22 cellular contexts compared by ENCODE assay signal in the genomic region with DNA sequence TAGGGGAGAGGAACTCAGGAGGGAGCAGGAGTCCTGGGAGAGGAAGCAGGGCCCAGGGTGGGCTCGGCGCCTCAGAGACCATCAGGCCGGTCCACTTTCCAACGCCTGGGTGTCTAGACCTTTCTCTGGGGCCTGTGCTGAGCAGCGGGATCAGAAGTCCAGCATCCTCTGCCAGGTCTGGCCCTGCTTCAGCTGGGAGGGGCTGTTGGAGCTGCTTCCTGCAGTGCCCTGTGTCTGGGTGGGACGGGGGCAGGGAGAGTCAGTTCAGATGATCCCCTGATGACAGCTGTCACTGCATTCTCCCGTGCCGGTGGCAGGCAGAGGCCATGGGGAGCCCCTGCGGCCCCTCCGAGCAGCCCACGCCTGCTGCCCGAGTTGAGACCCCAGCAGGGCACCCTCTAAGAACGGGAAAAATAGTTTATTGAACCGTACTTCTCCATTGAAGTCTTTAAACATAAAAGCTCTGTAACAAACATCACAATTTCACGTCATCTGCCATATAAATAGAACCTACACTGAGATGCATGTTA. TPM values are rescaled to one million over a fixed set of nuclear protein-coding genes. Genes with fewer than 3 reads are reported as not detected.
DNase-seq lines count a peak whose midpoint lies in the region; ATAC-seq, FAIRE-seq and TF ChIP-seq lines count a peak whose summit lies in the region.
"Had no signal": no experiment of that assay in that cellular context is flagged by ENCODE, and none has a peak within 500 bp of the region (broad histone marks: within the 10 kb centered on the region; RNA-seq: fewer than 3 reads in every experiment).

No MANE protein-coding gene starts in this region.

- no peaks in the 10 kb centered on the region for H3K4me1 Mint-ChIP-seq in T-helper 1 cell treated with Interleukin-12 subunit alpha and Interleukin-12 subunit beta and Interleukin-4 antibody, amounts not matched to agents 30 μg/mL and 1 μg/mL, for 36 hours (ENCODE audit: low read depth)
- H3K4me1 Mint-ChIP-seq: activated naive CD8-positive, alpha-beta T cell treated with anti-CD3 and anti-CD28 coated beads, Interleukin-2, amount 50 U/mL, for 24 hours had no signal

- H4K20me1 ChIP-seq in GM12878 (ENCODE audit: control insufficient read depth, insufficient read depth), result no peaks in the 10 kb centered on the region

- H3K9ac ChIP-seq in GM12878 (ENCODE audit: control insufficient read depth, insufficient read depth, low read length), result no peak overlapping the region

- RAD21 ChIA-PET in GM12878 (lab: Charles Lee; ENCODE audit: unreplicated experiment), result interaction anchor here (1.3 to 1.9 kb wide), 5 partner anchors 20 to 288 kb away, joined by 3 to 10 read pairs (median 4); no protein-coding TSS in a partner anchor

- TF ChIP-seq RAD21 in GM12878 (IDR thresholded peaks at IDR 0.05; ENCODE audit: insufficient read depth, low read depth, low read length), result no peak

- TF ChIP-seq POLR2A in GM12878 (IDR thresholded peaks at IDR 0.05; ENCODE audit: low read depth, low read length), result no peak

- peak; percentile 7; the same call in 2 of the 3 replicates for ATAC-seq in GM12878
- peak; percentile 19 to 53 for ATAC-seq in right cardiac atrium
- no peak for ATAC-seq in GM18909 (IDR thresholded peaks at IDR 0.05; ENCODE audit: poor library complexity, unreplicated experiment)

- H3K79me2 ChIP-seq in GM12878 (ENCODE audit: control insufficient read depth, insufficient read depth, low read length), result no peaks in the 10 kb centered on the region

- no peaks in the 10 kb centered on the region for H3K9me3 ChIP-seq in GM12878 (replicated peaks; ENCODE audit: control insufficient read depth, insufficient read depth, low read length)
- H3K9me3 ChIP-seq in right cardiac atrium (ENCODE audit: control insufficient read depth, low read length), result no peaks in the 10 kb centered on the region
- H3K9me3 ChIP-seq in small intestine (ENCODE audit: control insufficient read depth, low read depth), result no peaks in the 10 kb centered on the region
- H3K9me3 ChIP-seq in effector memory CD4-positive, alpha-beta T cell (ENCODE audit: control insufficient read depth, low read length), result no peaks in the 10 kb centered on the region
- H3K9me3 ChIP-seq: body of pancreas, esophagus muscularis mucosa had no signal

- CTCF ChIA-PET in GM12878 (lab: Yijun Ruan, JAX), result interaction anchor here (1.3 to 5.2 kb wide), 4 partner anchors 13 to 376 kb away, joined by 3 to 30 read pairs (median 6); no protein-coding TSS in a partner anchor

- 53% methylated on average over 15 of the region's 15 CpGs for WGBS in GM12878 (ENCODE audit: insufficient coverage, insufficient replicate concordance, low lambda C conversion rate, missing lambda C conversion rate)
- 63% methylated on average over 15 of the region's 15 CpGs for WGBS in right cardiac atrium
- WGBS in small intestine, 3 donors, result 72 to 78% (median 72%) methylated on average over 15 of the region's 15 CpGs

- BruUV-seq in GM12878 (replicated peaks; lab: Mats Ljungman, UMichigan), result no TSS peak

- no peaks in the 10 kb centered on the region for H3K4me1 ChIP-seq in GM12878 (ENCODE audit: control insufficient read depth, insufficient read depth, low read length)
- H3K4me1 ChIP-seq in right cardiac atrium (ENCODE audit: control insufficient read depth, insufficient read depth, low read length), result no peaks in the 10 kb centered on the region
- H3K4me1 ChIP-seq in small intestine (ENCODE audit: control insufficient read depth in 2 of 2, insufficient read depth in 1 of 2, low read depth in 1 of 2, low read length in 1 of 2), result no peaks in the 10 kb centered on the region
- H3K4me1 ChIP-seq in effector memory CD4-positive, alpha-beta T cell (ENCODE audit: control insufficient read depth, insufficient read depth, low read length, poor library complexity, severe bottlenecking), result peaks cover 3% of the 10 kb centered on the region
- H3K4me1 ChIP-seq: body of pancreas had no signal

- H3K27ac ChIP-seq in GM12878 (ENCODE audit: control insufficient read depth, insufficient read depth) (no peak overlapping the region), right cardiac atrium (ENCODE audit: low read length) (no peak overlapping the region), small intestine (ENCODE audit: low read depth in 1 of 2, low read length in 1 of 2) (no peak overlapping the region)
- no peak overlapping the region for H3K27ac ChIP-seq in effector memory CD4-positive, alpha-beta T cell (ENCODE audit: insufficient read depth, low read length, poor library complexity, severe bottlenecking)
- H3K27ac ChIP-seq: body of pancreas, esophagus muscularis mucosa had no signal

- H3K4me3 ChIP-seq in GM12878 (no peak overlapping the region), right cardiac atrium (ENCODE audit: low read length) (no peak overlapping the region), small intestine (ENCODE audit: low read depth in 1 of 2, low read length in 2 of 2) (no peak overlapping the region)
- no peak overlapping the region for H3K4me3 ChIP-seq in effector memory CD4-positive, alpha-beta T cell (ENCODE audit: insufficient read depth, low read depth, low read length, poor library complexity, severe bottlenecking)
- H3K4me3 ChIP-seq: body of pancreas, esophagus muscularis mucosa, smooth muscle cell had no signal

- H3K36me3 Mint-ChIP-seq in T-helper 1 cell treated with Interleukin-12 subunit alpha and Interleukin-12 subunit beta and Interleukin-4 antibody, amounts not matched to agents 30 μg/mL and 1 μg/mL, for 36 hours (ENCODE audit: low read depth), result peaks cover 4% of the 10 kb centered on the region

- H3K27me3 Mint-ChIP-seq in T-helper 1 cell treated with Interleukin-12 subunit alpha and Interleukin-12 subunit beta and Interleukin-4 antibody, amounts not matched to agents 30 μg/mL and 1 μg/mL, for 36 hours (ENCODE audit: low read depth), result no peaks in the 10 kb centered on the region
- H3K27me3 Mint-ChIP-seq: activated CD4-positive, alpha-beta T cell treated with anti-CD3 and anti-CD28 coated beads for 36 hours; activated naive CD8-positive, alpha-beta T cell treated with anti-CD3 and anti-CD28 coated beads, Interleukin-2, amount 50 U/mL, for 24 hours; progenitor cell of endocrine pancreas; type B pancreatic cell had no signal

- peak overlapping the region; percentile 19 for H3K27ac Mint-ChIP-seq in T-helper 1 cell treated with Interleukin-12 subunit alpha and Interleukin-12 subunit beta and Interleukin-4 antibody, amounts not matched to agents 30 μg/mL and 1 μg/mL, for 36 hours
- H3K27ac Mint-ChIP-seq: activated CD4-positive, alpha-beta T cell treated with anti-CD3 and anti-CD28 coated beads for 36 hours; activated naive CD8-positive, alpha-beta T cell treated with anti-CD3 and anti-CD28 coated beads, Interleukin-2, amount 50 U/mL, for 24 hours; progenitor cell of endocrine pancreas; type B pancreatic cell had no signal

- no peak overlapping the region for H3K4me2 ChIP-seq in GM12878 (ENCODE audit: control insufficient read depth, insufficient read depth)
- H3K4me2 ChIP-seq: smooth muscle cell had no signal

- FAIRE-seq in GM12878 (lab: Jason Lieb, UNC) (no peak), urothelium cell line (lab: Jason Lieb, UNC) (peak; percentile 17), small intestine (lab: Jason Lieb, UNC) (no peak)
- FAIRE-seq: A204.1, colon, frontal cortex, H1, TTC549 had no signal

- intact Hi-C loops in GM12878 (cut with micrococcal nuclease; ENCODE audit: unreplicated experiment) (loop anchor here (1.0 to 10.0 kb wide), 2 partner anchors 176 to 287 kb away; no protein-coding TSS in a partner anchor), right cardiac atrium (cut with DNase I) (loop anchor here (5.0 to 10.0 kb wide), 5 partner anchors 84 to 286 kb away; a partner anchor contains a TSS)

- SMC1A ChIA-PET in GM12878 (lab: Charles Lee; ENCODE audit: uncharacterized antibody, unreplicated experiment), result no interaction called here

- no peak for TF ChIP-seq CTCF in GM12878 (IDR thresholded peaks at IDR 0.05 in 2 of 3, conservative IDR thresholded peaks at IDR 0.05 in 1 of 3; ENCODE audit: control insufficient read depth in 2 of 3, extremely low read depth in 1 of 3, insufficient read depth in 1 of 3, low read depth in 3 of 3, low read length in 3 of 3)

- POLR2A ChIA-PET in GM12878 (lab: Charles Lee), result no interaction called here

- H3K36me3 ChIP-seq in GM12878 (ENCODE audit: control insufficient read depth in 2 of 2, insufficient read depth in 2 of 2, low read length in 1 of 2) (no peaks in the 10 kb centered on the region), small intestine (ENCODE audit: control insufficient read depth in 2 of 2, insufficient read depth in 2 of 2, low read length in 2 of 2) (no peaks in the 10 kb centered on the region)
- H3K36me3 ChIP-seq in effector memory CD4-positive, alpha-beta T cell (ENCODE audit: control insufficient read depth, insufficient read depth, low read length), result no peaks in the 10 kb centered on the region

- no peaks in the 10 kb centered on the region for H3K27me3 ChIP-seq in GM12878 (replicated peaks in 1 of 2; ENCODE audit: control insufficient read depth in 2 of 2, insufficient read depth in 2 of 2, low read length in 1 of 2)
- no peaks in the 10 kb centered on the region for H3K27me3 ChIP-seq in right cardiac atrium (ENCODE audit: control insufficient read depth, insufficient read depth)
- H3K27me3 ChIP-seq in small intestine (ENCODE audit: control insufficient read depth in 2 of 2, insufficient read depth in 2 of 2, low read length in 2 of 2), result no peaks in the 10 kb centered on the region
- no peaks in the 10 kb centered on the region for H3K27me3 ChIP-seq in effector memory CD4-positive, alpha-beta T cell (replicated peaks; ENCODE audit: control insufficient read depth, insufficient read depth, low read length, poor library complexity, severe bottlenecking)
- H3K27me3 ChIP-seq: body of pancreas had no signal

- H2AFZ ChIP-seq in GM12878 (ENCODE audit: control insufficient read depth, low read depth, low read length), result no peak overlapping the region

- DNase-seq in T-helper 1 cell (no peak), GM12878 (ENCODE audit: low read depth, low spot score) (no peak), right cardiac atrium (peak in 1 of 3 donors; percentile 71), urothelium cell line (ENCODE audit: low spot score) (no peak), small intestine (no peak)
- no peak for DNase-seq in effector memory CD4-positive, alpha-beta T cell
- DNase-seq: DMS79 treated with DMSO at 0.1 percent for 48 hours, NCI-H2227 treated with DMSO at 0.1 percent for 48 hours had no signal

- TF ChIP-seq EP300 in GM12878 (IDR thresholded peaks at IDR 0.05; ENCODE audit: borderline replicate concordance in 1 of 2, control insufficient read depth in 1 of 2, low read depth in 2 of 2, low read length in 2 of 2), result no peak

- H3K9me3 Mint-ChIP-seq in T-helper 1 cell treated with Interleukin-12 subunit alpha and Interleukin-12 subunit beta and Interleukin-4 antibody, amounts not matched to agents 30 μg/mL and 1 μg/mL, for 36 hours, result no peaks in the 10 kb centered on the region
- H3K9me3 Mint-ChIP-seq: activated naive CD8-positive, alpha-beta T cell treated with anti-CD3 and anti-CD28 coated beads, Interleukin-2, amount 50 U/mL, for 24 hours; type B pancreatic cell had no signal

- H3K4me3 Mint-ChIP-seq in T-helper 1 cell treated with Interleukin-12 subunit alpha and Interleukin-12 subunit beta and Interleukin-4 antibody, amounts not matched to agents 30 μg/mL and 1 μg/mL, for 36 hours, result no peak overlapping the region
- H3K4me3 Mint-ChIP-seq: activated CD4-positive, alpha-beta T cell treated with anti-CD3 and anti-CD28 coated beads for 36 hours; activated naive CD8-positive, alpha-beta T cell treated with anti-CD3 and anti-CD28 coated beads, Interleukin-2, amount 50 U/mL, for 24 hours; type B pancreatic cell had no signal

- in situ Hi-C loops in GM12878 (cut with MboI), result loop anchor here (5.0 kb wide), 1 partner anchor 284 kb away; no protein-coding TSS in a partner anchor

RNA-seq across cellular contexts. Expression of a gene that starts 23.3 kb away (rescaled TPM):
- total RNA-seq in GM12878 (2013; cell fraction: nucleolus; rRNA removed), result 44.4 and 49.6 TPM in 2 replicates
- total RNA-seq in GM12878 (2014; rRNA removed) (18.5 and 28.5 TPM in 2 replicates), GM12878 (2014; rRNA removed; fragmentation: Illumina TruSeq; extraction: Trizol) (6.6 and 7.6 TPM in 2 replicates), GM12878 (2021) (35.3 and 43.4 TPM in 2 replicates), right cardiac atrium (10 to 100 TPM; 10.5 to 17.3 (median 15.2) TPM)
- 6.4 TPM for polyA plus RNA-seq in GM12878 (2011; ENCODE audit: low read depth)
- polyA plus RNA-seq in GM12878 (2011; rRNA removed) (4.1 and 10.4 TPM in 2 replicates), GM12878 (2014; fragmentation: Illumina TruSeq; extraction: Trizol) (1.1 and 4.8 TPM in 2 replicates), GM12878 (2014; fragmentation: Nextera tagmentation; extraction: Ambion mirVana) (1 to 10 TPM in 1 of 2 experiments, under 1 TPM in 1; 0.37 to 2.2 TPM), GM12878 (2014; rRNA removed) (40.5 and 46.1 TPM in 2 replicates), GM12878 (2016; fragmentation: Nextera tagmentation; extraction: Ambion mirVana) (10 to 100 TPM; 29.2 to 33.8 TPM), right cardiac atrium (12.4 TPM), small intestine (100 to 1,000 TPM in 1 of 3 donors, 10 to 100 TPM in 2; 42.3 to 116 (median 86.1) TPM)
- 12.6 and 22.6 TPM in 2 replicates for polyA plus RNA-seq in GM12878 (2011; cell fraction: cytosol; rRNA removed)
- polyA plus RNA-seq in GM12878 (2011; cell fraction: nucleus; rRNA removed), result 137 and 174 TPM in 2 replicates
- polyA plus RNA-seq in GM12878 (2012), result 27.1 and 35.0 TPM in 2 replicates
- polyA minus RNA-seq in GM12878 (2011; rRNA and poly(A)+ RNA removed), result 6.1 and 12.3 TPM in 2 replicates
- polyA minus RNA-seq in GM12878 (2011; cell fraction: cytosol; rRNA and poly(A)+ RNA removed), result 8.3 and 10.4 TPM in 2 replicates
- 41.2 and 66.5 TPM in 2 replicates for polyA minus RNA-seq in GM12878 (2011; cell fraction: nucleus; rRNA and poly(A)+ RNA removed)
